Comparison of ENCODE assay signal across 16 cellular contexts in genomic region chr1:111602974-111603373, GRCh38. TPM values are rescaled to one million over a fixed set of nuclear protein-coding genes. Genes with fewer than 3 reads are reported as not detected.
DNase-seq lines count a peak whose midpoint lies in the region; ATAC-seq, FAIRE-seq and TF ChIP-seq lines count a peak whose summit lies in the region.
"Had no signal": no experiment of that assay in that cellular context is flagged by ENCODE, and none has a peak within 500 bp of the region (broad histone marks: within the 10 kb centered on the region; RNA-seq: fewer than 3 reads in every experiment).

No MANE protein-coding gene starts in this region.

- WGBS in HepG2 (ENCODE audit: low lambda C conversion rate), result 63% methylated on average over 4 of the region's 4 CpGs
- 67% methylated on average over 4 of the region's 4 CpGs for WGBS in right lobe of liver (ENCODE audit: insufficient coverage, low coverage, low lambda C conversion rate, missing lambda C conversion rate)
- 72% methylated on average over 4 of the region's 4 CpGs for WGBS in esophagus muscularis mucosa
- 88% methylated on average over 4 of the region's 4 CpGs for WGBS in thymus

- H3K9me3 ChIP-seq in HepG2 (ENCODE audit: low read length) (no peaks in the 10 kb centered on the region), right lobe of liver (no peaks in the 10 kb centered on the region), esophagus muscularis mucosa (no peaks in the 10 kb centered on the region), thymus (ENCODE audit: control insufficient read depth) (no peaks in the 10 kb centered on the region)
- H3K9me3 ChIP-seq: heart right ventricle, left ventricle myocardium inferior, vagina had no signal

- H3K9ac ChIP-seq in HepG2 (ENCODE audit: insufficient read depth, low read depth, low read length), result no peak overlapping the region
- H3K9ac ChIP-seq: neural progenitor cell had no signal

- DNase-seq in HepG2 (ENCODE audit: low spot score) (no peak), right lobe of liver (no peak), activated B cell treated with CpG ODN at 0.5 μM for 24 hours (no peak), esophagus muscularis mucosa (ENCODE audit: extremely low spot score) (peak; percentile 82), OCI-M2 (lab: John Stamatoyannopoulos, UW; ENCODE audit: unreplicated experiment) (no peak), NCI-H1694 (lab: John Stamatoyannopoulos, UW) (no peak)
- DNase-seq: DMS53, heart right ventricle, left ventricle myocardium inferior, NCI-H1092 treated with DMSO at 0.1 percent for 48 hours, NCI-H524 had no signal

- H3K4me1 Mint-ChIP-seq in activated B cell treated with CpG ODN at 0.5 μM for 24 hours, result peaks cover 74% of the 10 kb centered on the region

- intact Hi-C loops in HepG2 (cut with micrococcal nuclease; ENCODE audit: unreplicated experiment) (no loop called here), right lobe of liver (cut with DNase I) (no loop called here), activated B cell treated with CpG ODN at 0.5 μM for 24 hours (cut with micrococcal nuclease) (loop anchor here (1.0 to 5.0 kb wide), 4 partner anchors 10 to 386 kb away; partner anchors contain the start of gene RAP1A), esophagus muscularis mucosa (cut with DNase I) (no loop called here)

- BruUV-seq in HepG2 (replicated peaks; lab: Mats Ljungman, UMichigan), result no TSS peak

- H3K27me3 Mint-ChIP-seq in activated B cell treated with CpG ODN at 0.5 μM for 24 hours, result no peaks in the 10 kb centered on the region

- no peaks in the 10 kb centered on the region for H3K36me3 Mint-ChIP-seq in activated B cell treated with CpG ODN at 0.5 μM for 24 hours (ENCODE audit: low read depth)
- H3K36me3 Mint-ChIP-seq: neural progenitor cell had no signal

- H3K9me3 Mint-ChIP-seq in activated B cell treated with CpG ODN at 0.5 μM for 24 hours, result no peaks in the 10 kb centered on the region
- H3K9me3 Mint-ChIP-seq: neural progenitor cell had no signal

- H3K36me3 ChIP-seq in HepG2 (replicated peaks in 1 of 2; ENCODE audit: control insufficient read depth in 1 of 2, insufficient read depth in 2 of 2, low read length in 2 of 2), result no peaks in the 10 kb centered on the region
- no peaks in the 10 kb centered on the region for H3K36me3 ChIP-seq in right lobe of liver
- H3K36me3 ChIP-seq in esophagus muscularis mucosa, result no peaks in the 10 kb centered on the region
- no peaks in the 10 kb centered on the region for H3K36me3 ChIP-seq in thymus (ENCODE audit: control insufficient read depth, insufficient read depth)
- H3K36me3 ChIP-seq: heart right ventricle, left ventricle myocardium inferior, neural progenitor cell, vagina had no signal

- H3K79me2 ChIP-seq in HepG2 (ENCODE audit: insufficient read depth, low read length), result no peaks in the 10 kb centered on the region

- no peak for FAIRE-seq in HepG2 (lab: Jason Lieb, UNC)
- FAIRE-seq: H1 had no signal

- no peak for TF ChIP-seq CTCF in HepG2 (CRISPR knock-in tag; IDR thresholded peaks at IDR 0.05)
- no peak for TF ChIP-seq CTCF in right lobe of liver (IDR thresholded peaks at IDR 0.05)
- TF ChIP-seq CTCF in activated B cell treated with CpG ODN at 0.5 μM for 24 hours (IDR thresholded peaks at IDR 0.05), result no peak
- TF ChIP-seq CTCF in esophagus muscularis mucosa (IDR thresholded peaks at IDR 0.05), result no peak

- TF ChIP-seq POLR2A in HepG2 (IDR thresholded peaks at IDR 0.05; ENCODE audit: insufficient read depth in 1 of 2, low read depth in 2 of 2, low read length in 2 of 2) (no peak), right lobe of liver (IDR thresholded peaks at IDR 0.05) (no peak), esophagus muscularis mucosa (IDR thresholded peaks at IDR 0.05; ENCODE audit: low read depth) (no peak)

- H3K4me3 Mint-ChIP-seq in activated B cell treated with CpG ODN at 0.5 μM for 24 hours, result peak overlapping the region; percentile 66
- H3K4me3 Mint-ChIP-seq: neural progenitor cell had no signal

- TF ChIP-seq RAD21 in HepG2 (CRISPR knock-in tag; IDR thresholded peaks at IDR 0.05), result no peak

- H3K27me3 ChIP-seq in HepG2 (ENCODE audit: control insufficient read depth in 1 of 2, insufficient read depth in 2 of 2, low read length in 2 of 2) (peaks cover 0 to 4% of the 10 kb centered on the region in 2 experiments; a peak in 2 of 5 replicates), right lobe of liver (no peaks in the 10 kb centered on the region), esophagus muscularis mucosa (no peaks in the 10 kb centered on the region), thymus (ENCODE audit: control insufficient read depth, insufficient read depth) (no peaks in the 10 kb centered on the region)
- H3K27me3 ChIP-seq: heart right ventricle, neural progenitor cell, vagina had no signal

- TF ChIP-seq EP300 in HepG2 (IDR thresholded peaks at IDR 0.05; ENCODE audit: low read depth in 2 of 2, low read length in 2 of 2) (no peak), HepG2 (CRISPR knock-in tag; IDR thresholded peaks at IDR 0.05; ENCODE audit: borderline replicate concordance) (no peak), esophagus muscularis mucosa (IDR thresholded peaks at IDR 0.05) (no peak)

- H3K4me3 ChIP-seq in HepG2 (replicated peaks in 1 of 3; ENCODE audit: insufficient read depth in 1 of 3, low read depth in 2 of 3, low read length in 3 of 3), result no peak overlapping the region
- H3K4me3 ChIP-seq in right lobe of liver, result no peak overlapping the region
- no peak overlapping the region for H3K4me3 ChIP-seq in esophagus muscularis mucosa
- no peak overlapping the region for H3K4me3 ChIP-seq in thymus (ENCODE audit: low read length)
- H3K4me3 ChIP-seq: heart right ventricle, left ventricle myocardium inferior, neural progenitor cell, vagina had no signal

- CTCF ChIA-PET in HepG2 (lab: Yijun Ruan, JAX; ENCODE audit: low intra/inter-chr PET ratio, low total read pairs) (no interaction called here), activated B cell treated with CpG ODN at 0.5 μM for 24 hours (lab: Charles Lee) (interaction anchor here (1.1 to 1.8 kb wide), 4 partner anchors 9 to 95 kb away, joined by 3 to 15 read pairs (median 6); no protein-coding TSS in a partner anchor)

- H4K20me1 ChIP-seq in HepG2 (ENCODE audit: insufficient read depth, low read length), result no peaks in the 10 kb centered on the region

- H3K4me1 ChIP-seq in HepG2 (ENCODE audit: insufficient read depth, low read length) (peaks cover 33% of the 10 kb centered on the region), right lobe of liver (peaks cover 0 to 3% (median 0%) of the 10 kb centered on the region in 4 donors), esophagus muscularis mucosa (peaks cover 14 to 63% (median 58%) of the 10 kb centered on the region in 4 donors), thymus (ENCODE audit: control insufficient read depth, insufficient read depth, low read length) (peaks cover 7% of the 10 kb centered on the region)

- H2AFZ ChIP-seq in HepG2 (ENCODE audit: low read length), result no peak overlapping the region
- H2AFZ ChIP-seq: neural progenitor cell had no signal

- ATAC-seq in HepG2 (no peak), right lobe of liver (no peak), activated B cell treated with CpG ODN at 0.5 μM for 24 hours (ENCODE audit: low read depth) (no peak), HG02571 (IDR thresholded peaks at IDR 0.05; ENCODE audit: unreplicated experiment) (no peak)
- ATAC-seq: heart right ventricle had no signal

- in situ Hi-C loops in HepG2 (cut with HindIII; ENCODE audit: extremely low pct_ligation_motif_present, low pct_unique_long_range_greater_than_20kb), result no loop called here

- H3K4me2 ChIP-seq in HepG2 (ENCODE audit: low read depth, low read length), result no peak overlapping the region
- H3K4me2 ChIP-seq: neural progenitor cell had no signal

- no peak overlapping the region for H3K27ac ChIP-seq in HepG2 (ENCODE audit: extremely low read length, insufficient read depth, low read length)
- no peak overlapping the region for H3K27ac ChIP-seq in right lobe of liver
- no peak overlapping the region for H3K27ac ChIP-seq in esophagus muscularis mucosa (replicated peaks in 1 of 4)
- peak overlapping the region; percentile 66 for H3K27ac ChIP-seq in thymus (ENCODE audit: low read depth)
- H3K27ac ChIP-seq: left ventricle myocardium inferior, neural progenitor cell, vagina had no signal

- H3K27ac Mint-ChIP-seq in activated B cell treated with CpG ODN at 0.5 μM for 24 hours, result peak overlapping the region; percentile 81
- H3K27ac Mint-ChIP-seq: neural progenitor cell had no signal

- POLR2A ChIA-PET in HepG2 (lab: Yijun Ruan, JAX) (no interaction called here), activated B cell treated with CpG ODN at 0.5 μM for 24 hours (lab: Charles Lee) (interaction anchor here (0.8 to 9.2 kb wide), 6 partner anchors 9 to 95 kb away, joined by 3 to 159 read pairs (median 11); partner anchors contain the start of gene RAP1A)

TF ChIP-seq in HepG2, 621 proteins besides CTCF, POLR2A, EP300 and RAD21:
- TF ChIP-seq ZNF7 (CRISPR knock-in tag; IDR thresholded peaks at IDR 0.05) (0 out of 2 replicates have a peak, but pooled peaks have one; percentile 13), ZNF451 (CRISPR knock-in tag; IDR thresholded peaks at IDR 0.05) (no peak)

RNA-seq across cellular contexts. Expression of gene RAP1A, which starts 16.6 kb away (rescaled TPM):
- total RNA-seq in HepG2 (2016; rRNA removed; fragmentation: Illumina TruSeq; extraction: Trizol) (19.0 and 28.6 TPM in 2 replicates), right lobe of liver (10 to 100 TPM; 25.9 to 53.8 (median 33.3) TPM), activated B cell treated with CpG ODN at 0.5 μM for 24 hours (92.4 and 93.8 TPM in 2 replicates), esophagus muscularis mucosa (100 to 1,000 TPM; 171 to 325 (median 216) TPM)
- 13.3 and 17.3 TPM in 2 replicates for total RNA-seq in HepG2 (2016; cell fraction: cytosol; rRNA removed; fragmentation: Illumina TruSeq; extraction: Trizol; ENCODE audit: low read depth)
- 21.2 and 27.6 TPM in 2 replicates for total RNA-seq in HepG2 (2016; cell fraction: insoluble cytoplasmic fraction; rRNA removed; fragmentation: Illumina TruSeq; extraction: Trizol)
- total RNA-seq in HepG2 (2016; cell fraction: membrane; rRNA removed; fragmentation: Illumina TruSeq; extraction: Trizol), result 29.9 and 30.2 TPM in 2 replicates
- 12.1 and 14.0 TPM in 2 replicates for total RNA-seq in HepG2 (2016; cell fraction: nucleus; rRNA removed; fragmentation: Illumina TruSeq; extraction: Trizol)
- polyA plus RNA-seq in HepG2 (2011; rRNA removed) (15.4 and 20.7 TPM in 2 replicates), thymus (123 TPM)
- 8.4 and 13.7 TPM in 2 replicates for polyA plus RNA-seq in HepG2 (2011; cell fraction: cytosol; rRNA removed)
- polyA plus RNA-seq in HepG2 (2011; cell fraction: nucleus; rRNA removed), result 2.6 and 3.5 TPM in 2 replicates
- polyA plus RNA-seq in HepG2 (2012), result 32.8 and 38.3 TPM in 2 replicates
- polyA plus RNA-seq in HepG2 (2016; cell fraction: cytosol; fragmentation: Illumina TruSeq; extraction: Trizol; ENCODE audit: low read depth), result 32.0 and 48.1 TPM in 2 replicates
- polyA plus RNA-seq in HepG2 (2016; cell fraction: insoluble cytoplasmic fraction; fragmentation: Illumina TruSeq; extraction: Trizol; ENCODE audit: low read depth), result 80.7 and 86.7 TPM in 2 replicates
- polyA plus RNA-seq in HepG2 (2016; cell fraction: membrane; fragmentation: Illumina TruSeq; extraction: Trizol; ENCODE audit: low read depth), result 59.2 and 73.6 TPM in 2 replicates
- polyA plus RNA-seq in HepG2 (2016; cell fraction: nucleus; fragmentation: Illumina TruSeq; extraction: Trizol; ENCODE audit: insufficient read depth, low read depth), result 36.4 and 36.5 TPM in 2 replicates
- polyA minus RNA-seq in HepG2 (2011; rRNA and poly(A)+ RNA removed; ENCODE audit: low replicate concordance), result 2.0 and 6.1 TPM in 2 replicates
- polyA minus RNA-seq in HepG2 (2011; cell fraction: cytosol; rRNA and poly(A)+ RNA removed), result 7.9 and 10.7 TPM in 2 replicates
- 8.0 TPM in 2 replicates for polyA minus RNA-seq in HepG2 (2011; cell fraction: nucleus; rRNA and poly(A)+ RNA removed)
